16 cellular contexts compared by ENCODE assay signal in genomic region chrX:101397779-101398178, GRCh38. TPM values are rescaled to one million over a fixed set of nuclear protein-coding genes. Genes with fewer than 3 reads are reported as not detected.
DNase-seq lines count a peak whose midpoint lies in the region; ATAC-seq, FAIRE-seq and TF ChIP-seq lines count a peak whose summit lies in the region.
"Had no signal": no experiment of that assay in that cellular context is flagged by ENCODE, and none has a peak within 500 bp of the region (broad histone marks: within the 10 kb centered on the region; RNA-seq: fewer than 3 reads in every experiment).

No MANE protein-coding gene starts in this region.

- TF ChIP-seq POLR2A in A549 (IDR thresholded peaks at IDR 0.05; ENCODE audit: low read length) (no peak), HCT116 (IDR thresholded peaks at IDR 0.05; ENCODE audit: borderline replicate concordance, extremely low read depth, insufficient read depth, insufficient read length) (no peak), thyroid gland (IDR thresholded peaks at IDR 0.05) (no peak)

- no peak for DNase-seq in A549 (ENCODE audit: low read depth in 1 of 2, low spot score in 1 of 2)
- DNase-seq in HCT116 (ENCODE audit: low read depth, low spot score), result no peak
- peak; percentile 48 for DNase-seq in dermis blood vessel endothelial cell
- DNase-seq in A172 (ENCODE audit: low spot score), result no peak
- no peak for DNase-seq in stimulated activated CD4-positive, alpha-beta T cell treated with anti-CD3 and anti-CD28 coated beads, Interleukin-4, amount 100 ng/mL, for 1 hour
- no peak for DNase-seq in thyroid gland
- DNase-seq: activated CD4-positive, alpha-beta T cell treated with anti-CD3 and anti-CD28 coated beads, Interleukin-2, amount 10 ng/mL, durations not matched to agents 24 days and 14 days; anterior cingulate cortex; BE2C; mammary epithelial cell; NCI-H187 treated with DMSO at 0.1 percent for 48 hours; NCI-H748 treated with DMSO at 0.1 percent for 48 hours had no signal

- POLR2A ChIA-PET in A549 (lab: Yijun Ruan, JAX) (interaction anchor here (1.4 kb wide), 1 partner anchor 10 kb away, joined by 3 read pairs; the partner anchor contains the start of genes GLA and HNRNPH2), HCT116 (lab: Charles Lee) (interaction anchor here (1.1 kb wide), 1 partner anchor 10 kb away, joined by 4 read pairs; the partner anchor contains the start of gene GLA)

- intact Hi-C loops in HCT116 (cut with micrococcal nuclease) (no loop called here), thyroid gland (cut with DNase I) (no loop called here)

- TF ChIP-seq EP300 in A549 (IDR thresholded peaks at IDR 0.05), result no peak

- H4K20me1 ChIP-seq in HCT116 (ENCODE audit: insufficient read depth), result no peaks in the 10 kb centered on the region

- H3K4me1 ChIP-seq in A549 (peaks cover 14% of the 10 kb centered on the region), HCT116 (ENCODE audit: control insufficient read depth in 1 of 2, insufficient read depth in 2 of 2, low read length in 2 of 2) (no peaks in the 10 kb centered on the region), thyroid gland (no peaks in the 10 kb centered on the region)
- H3K4me1 ChIP-seq: BE2C, right atrium auricular region had no signal

- RAD21 ChIA-PET in HCT116 (lab: Charles Lee; ENCODE audit: low non-redundant PET in 1 of 2, low total read pairs in 2 of 2, uncharacterized antibody in 2 of 2, unreplicated experiment in 2 of 2), result no interaction called here

- WGBS in A549 (ENCODE audit: missing lambda C conversion rate), result 83% methylated on average over 4 of the region's 4 CpGs
- 37% methylated on average over 4 of the region's 4 CpGs; no CpG with 5 or more reads in 1 of the 2 donors for WGBS in thyroid gland, 2 donors

- TF ChIP-seq CTCF in A549 (IDR thresholded peaks at IDR 0.05) (no peak), HCT116 (IDR thresholded peaks at IDR 0.05 in 2 of 3, conservative IDR thresholded peaks at IDR 0.05 in 1 of 3; ENCODE audit: borderline replicate concordance in 1 of 3, insufficient read depth in 1 of 3, low read depth in 2 of 3, low read length in 2 of 3) (no peak), thyroid gland (IDR thresholded peaks at IDR 0.05) (no peak)

- H3K27me3 ChIP-seq in HCT116 (ENCODE audit: insufficient read depth, low read length), result no peaks in the 10 kb centered on the region
- H3K27me3 ChIP-seq in thyroid gland, result no peaks in the 10 kb centered on the region
- H3K27me3 ChIP-seq: BE2C, right atrium auricular region had no signal

- H3K9ac ChIP-seq in HCT116 (ENCODE audit: low read length), result no peak overlapping the region

- H3K36me3 ChIP-seq in HCT116 (ENCODE audit: control insufficient read depth in 1 of 2, insufficient read depth in 2 of 2, low read length in 2 of 2) (peaks cover 9 to 10% of the 10 kb centered on the region in 2 experiments; a peak in 3 of 4 replicates), thyroid gland (no peaks in the 10 kb centered on the region)
- H3K36me3 ChIP-seq: right atrium auricular region had no signal

- TF ChIP-seq RAD21 in A549 (conservative IDR thresholded peaks at IDR 0.05 in 1 of 2, IDR thresholded peaks at IDR 0.05 in 1 of 2), result no peak
- no peak for TF ChIP-seq RAD21 in HCT116 (IDR thresholded peaks at IDR 0.05; ENCODE audit: low read depth)

- no peaks in the 10 kb centered on the region for H3K9me3 ChIP-seq in A549
- H3K9me3 ChIP-seq in HCT116 (ENCODE audit: control insufficient read depth in 1 of 2, insufficient read depth in 1 of 2, low read depth in 1 of 2, low read length in 2 of 2), result no peaks in the 10 kb centered on the region
- no peaks in the 10 kb centered on the region for H3K9me3 ChIP-seq in thyroid gland
- H3K9me3 ChIP-seq: BE2C, right atrium auricular region had no signal

- H3K27ac ChIP-seq in A549, result no peak overlapping the region
- no peak overlapping the region; the same call in 1 of the 2 replicates for H3K27ac ChIP-seq in HCT116 (ENCODE audit: low read depth, low read length)
- no peak overlapping the region for H3K27ac ChIP-seq in thyroid gland
- H3K27ac ChIP-seq: right atrium auricular region had no signal

- ATAC-seq in A549, result peak; percentile 55 to 58
- peak; percentile 52 for ATAC-seq in HCT116

- CTCF ChIA-PET in A549 (lab: Yijun Ruan, JAX), result no interaction called here
- CTCF ChIA-PET in HCT116 (lab: Charles Lee), result no interaction called here

- BruUV-seq in HCT116 (replicated peaks; lab: Mats Ljungman, UMichigan), result no TSS peak

- H3K79me2 ChIP-seq in HCT116 (ENCODE audit: insufficient read depth, low read length), result peaks cover 16% of the 10 kb centered on the region

- H3K4me3 ChIP-seq in A549 (no peak overlapping the region), HCT116 (replicated peaks in 1 of 2; ENCODE audit: low read depth in 1 of 2, low read length in 2 of 2) (no peak overlapping the region), thyroid gland (replicated peaks in 1 of 3) (no peak overlapping the region)
- H3K4me3 ChIP-seq: right atrium auricular region had no signal

- no peak overlapping the region for H2AFZ ChIP-seq in HCT116 (ENCODE audit: low read depth, low read length, poor library complexity, severe bottlenecking)

- H3K4me2 ChIP-seq in A549 (no peak overlapping the region), HCT116 (ENCODE audit: low read length) (no peak overlapping the region)

- no peak for FAIRE-seq in A549 (lab: Jason Lieb, UNC)

- no peaks in the 10 kb centered on the region for H3K9me2 ChIP-seq in HCT116 (ENCODE audit: insufficient read depth)

TF ChIP-seq in A549, 52 proteins besides CTCF, POLR2A, EP300 and RAD21 (continues in another document):
- no peak for TF ChIP-seq KDM1A (IDR thresholded peaks at IDR 0.05; ENCODE audit: low read depth)

TF ChIP-seq in HCT116, 20 proteins besides CTCF, POLR2A, EP300 and RAD21 (continues in another document):
- TF ChIP-seq ELF1 (IDR thresholded peaks at IDR 0.05; ENCODE audit: borderline replicate concordance, low read depth) (no peak), POLR2AphosphoS5 (IDR thresholded peaks at IDR 0.05; ENCODE audit: low read depth, low read length) (no peak), EZH2 (IDR thresholded peaks at IDR 0.05) (no peak)

RNA-seq across cellular contexts. Expression of gene RPL36A, which starts 7.0 kb away (rescaled TPM):
- polyA plus RNA-seq in A549 (2011; rRNA removed) (2,853 and 3,171 TPM in 2 replicates), A549 (2017; fragmentation: RNase III; extraction: RNeasy Plus Mini Kit Qiagen cat#74134 plus additional on column Dnase treatment) (2,347 to 2,811 TPM (median 2,529 TPM) in 3 replicates)
- 1,384 and 2,343 TPM in 2 replicates for polyA plus RNA-seq in A549 (2012; cell fraction: cytosol; rRNA removed)
- 402 and 904 TPM in 2 replicates for polyA plus RNA-seq in A549 (2012; cell fraction: nucleus; rRNA removed)
- polyA minus RNA-seq in A549 (2011; rRNA and poly(A)+ RNA removed), result 112 and 140 TPM in 2 replicates
- total RNA-seq in HCT116 (2021; ENCODE audit: unreplicated experiment) (360 TPM), dermis blood vessel endothelial cell (660 and 938 TPM in 2 replicates), thyroid gland (1,000 to 10,000 TPM in 2 of 4 donors, 100 to 1,000 TPM in 2; 258 to 2,076 (median 1,246) TPM)
- polyA plus RNA-seq in HCT116 (2012), result 2,386 and 2,775 TPM in 2 replicates
- 859 and 1,447 TPM in 2 replicates for total RNA-seq in A172 (2014; rRNA removed; shearing (Covaris generic))

RNA-seq across cellular contexts. Expression of gene GLA, which starts 9.9 kb away (rescaled TPM):
- polyA plus RNA-seq in A549 (2011; rRNA removed) (184 and 186 TPM in 2 replicates), A549 (2017; fragmentation: RNase III; extraction: RNeasy Plus Mini Kit Qiagen cat#74134 plus additional on column Dnase treatment) (136 to 148 TPM (median 147 TPM) in 3 replicates)
- polyA plus RNA-seq in A549 (2012; cell fraction: cytosol; rRNA removed), result 136 and 142 TPM in 2 replicates
- 159 and 218 TPM in 2 replicates for polyA plus RNA-seq in A549 (2012; cell fraction: nucleus; rRNA removed)
- polyA minus RNA-seq in A549 (2011; rRNA and poly(A)+ RNA removed), result 56.8 and 63.6 TPM in 2 replicates
- total RNA-seq in HCT116 (2021; ENCODE audit: unreplicated experiment) (40.8 TPM), dermis blood vessel endothelial cell (26.8 and 29.3 TPM in 2 replicates), thyroid gland (10 to 100 TPM; 16.5 to 37.5 (median 26.8) TPM)
- 34.5 and 38.0 TPM in 2 replicates for polyA plus RNA-seq in HCT116 (2012)
- 33.6 and 40.4 TPM in 2 replicates for total RNA-seq in A172 (2014; rRNA removed; shearing (Covaris generic))

RNA-seq across cellular contexts. Expression of gene HNRNPH2, which starts 10.2 kb away (rescaled TPM):
- polyA plus RNA-seq in A549 (2011; rRNA removed) (50.1 and 55.4 TPM in 2 replicates), A549 (2017; fragmentation: RNase III; extraction: RNeasy Plus Mini Kit Qiagen cat#74134 plus additional on column Dnase treatment) (74.9 to 88.0 TPM (median 86.5 TPM) in 3 replicates)
- 14.8 and 16.4 TPM in 2 replicates for polyA plus RNA-seq in A549 (2012; cell fraction: cytosol; rRNA removed)
- polyA plus RNA-seq in A549 (2012; cell fraction: nucleus; rRNA removed), result 6.9 and 16.9 TPM in 2 replicates
- 14.5 and 16.0 TPM in 2 replicates for polyA minus RNA-seq in A549 (2011; rRNA and poly(A)+ RNA removed)
- total RNA-seq in HCT116 (2021; ENCODE audit: unreplicated experiment) (49.8 TPM), dermis blood vessel endothelial cell (90.0 and 99.7 TPM in 2 replicates), thyroid gland (10 to 100 TPM; 53.5 to 68.4 (median 67.5) TPM)
- 37.5 and 40.9 TPM in 2 replicates for polyA plus RNA-seq in HCT116 (2012)
- total RNA-seq in A172 (2014; rRNA removed; shearing (Covaris generic)), result 47.8 and 49.7 TPM in 2 replicates

RNA-seq across cellular contexts. Expression of gene BTK, which starts 11.8 kb away (rescaled TPM):
- polyA plus RNA-seq in A549 (2011; rRNA removed) (0.05 and 0.26 TPM in 2 replicates), A549 (2017; fragmentation: RNase III; extraction: RNeasy Plus Mini Kit Qiagen cat#74134 plus additional on column Dnase treatment) (0.05 to 0.20 TPM (median 0.18 TPM) in 3 replicates)
- polyA plus RNA-seq in A549 (2012; cell fraction: cytosol; rRNA removed), result 0.01 and 0.03 TPM in 2 replicates
- 0.01 and 0.09 TPM in 2 replicates for polyA plus RNA-seq in A549 (2012; cell fraction: nucleus; rRNA removed)
- 0.15 TPM in 1 of 2 replicates, not detected in the other for polyA minus RNA-seq in A549 (2011; rRNA and poly(A)+ RNA removed)
- total RNA-seq in HCT116 (2021; ENCODE audit: unreplicated experiment) (0.37 TPM), dermis blood vessel endothelial cell (not detected in 2 replicates), thyroid gland (1 to 10 TPM in 3 of 4 donors, under 1 TPM in 1; 0.49 to 5.2 (median 1.6) TPM)
- polyA plus RNA-seq in HCT116 (2012), result 0.02 and 0.07 TPM in 2 replicates
- total RNA-seq in A172 (2014; rRNA removed; shearing (Covaris generic)), result not detected in 2 replicates
- total RNA-seq: activated CD4-positive, alpha-beta T cell treated with anti-CD3 and anti-CD28 coated beads, Interleukin-2, amount 10 ng/mL, durations not matched to agents 24 days and 14 days; dermis microvascular lymphatic vessel endothelial cell; fibroblast of villous mesenchyme; T-helper 2 cell treated with Interferon-gamma antibody and Interleukin-4, amounts not matched to agents 100 ng/mL and 5 ng/mL, for 36 hours had no signal
- polyA plus RNA-seq: mammary epithelial cell had no signal

RNA-seq across cellular contexts. Expression of gene TIMM8A, which starts 49.2 kb away (rescaled TPM):
- polyA plus RNA-seq in A549 (2011; rRNA removed), result 22.2 and 24.5 TPM in 2 replicates
- polyA plus RNA-seq in A549 (2012; cell fraction: cytosol; rRNA removed), result 24.3 and 27.0 TPM in 2 replicates
- 10.2 and 14.2 TPM in 2 replicates for polyA plus RNA-seq in A549 (2012; cell fraction: nucleus; rRNA removed)
- 34.2 to 38.7 TPM (median 36.8 TPM) in 3 replicates for polyA plus RNA-seq in A549 (2017; fragmentation: RNase III; extraction: RNeasy Plus Mini Kit Qiagen cat#74134 plus additional on column Dnase treatment)
- 13.8 and 16.5 TPM in 2 replicates for polyA minus RNA-seq in A549 (2011; rRNA and poly(A)+ RNA removed)
- 24.9 TPM for total RNA-seq in HCT116 (2021; ENCODE audit: unreplicated experiment)
- 11.1 and 12.6 TPM in 2 replicates for polyA plus RNA-seq in HCT116 (2012)
- total RNA-seq in dermis blood vessel endothelial cell, result 2.4 and 4.0 TPM in 2 replicates
- total RNA-seq in A172 (2014; rRNA removed; shearing (Covaris generic)), result 1.8 and 3.4 TPM in 2 replicates
- 1 to 10 TPM; 3.9 to 6.4 (median 4.9) TPM for total RNA-seq in thyroid gland
